Comparison of ENCODE assay signal across 8 cellular contexts in genomic region chr1:109985251-109986053, GRCh38. TPM values are rescaled to one million over a fixed set of nuclear protein-coding genes. Genes with fewer than 3 reads are reported as not detected.
DNase-seq lines count a peak whose midpoint lies in the region; TF ChIP-seq lines count a peak whose summit lies in the region.

No MANE protein-coding gene starts in this region.

- no peaks in the 10 kb centered on the region for H3K27me3 ChIP-seq in HAP-1 (ENCODE audit: low read depth)
- no peaks in the 10 kb centered on the region for H3K27me3 ChIP-seq in SU-DHL-6 (ENCODE audit: low read length)
- H3K27me3 ChIP-seq in rectal smooth muscle tissue (ENCODE audit: control insufficient read depth, insufficient read depth, low read length), result no peaks in the 10 kb centered on the region

- no peaks in the 10 kb centered on the region for H3K9me2 ChIP-seq in SU-DHL-6 (replicated peaks; ENCODE audit: insufficient read depth, low read length)

- H4K20me1 ChIP-seq in SU-DHL-6 (ENCODE audit: low read depth, low read length), result no peaks in the 10 kb centered on the region

- peaks cover 16% of the 10 kb centered on the region for H3K4me1 ChIP-seq in HAP-1
- H3K4me1 ChIP-seq in rectal smooth muscle tissue (ENCODE audit: control insufficient read depth, insufficient read depth, low read length), result peaks cover 19% of the 10 kb centered on the region

- peaks cover 32% of the 10 kb centered on the region for H3K79me2 ChIP-seq in SU-DHL-6 (ENCODE audit: insufficient read depth, low read length)

- H3K27ac ChIP-seq in SU-DHL-6 (ENCODE audit: low read depth, low read length) (no peak overlapping the region), rectal smooth muscle tissue (ENCODE audit: low read depth, low read length) (peak overlapping the region; percentile 97)

- H3K36me3 ChIP-seq in HAP-1 (replicated peaks) (peaks cover 19% of the 10 kb centered on the region), SU-DHL-6 (ENCODE audit: low read length) (no peaks in the 10 kb centered on the region; the same call in 1 of the 2 replicates), rectal smooth muscle tissue (ENCODE audit: control insufficient read depth, insufficient read depth, low read length) (no peaks in the 10 kb centered on the region)

- H3K4me2 ChIP-seq in SU-DHL-6 (ENCODE audit: low read depth, low read length, poor library complexity, severe bottlenecking), result peak overlapping the region; percentile 75

- in situ Hi-C loops in HAP-1 (cut with MboI; ENCODE audit: low sequenced_read_pairs), result loop anchor here (10.0 kb wide), 2 partner anchors 331 to 441 kb away; partner anchors contain the start of genes GNAI3 and GSTM4

- H3K9ac ChIP-seq in SU-DHL-6 (ENCODE audit: low read length) (peak overlapping the region; percentile 94), rectal smooth muscle tissue (ENCODE audit: low read length) (peak overlapping the region; percentile 74)

- H3F3A ChIP-seq in SU-DHL-6 (ENCODE audit: insufficient read depth), result 0 out of 2 replicates have a peak, but pooled peaks cover 4% of the 10 kb centered on the region

- no peaks in the 10 kb centered on the region for H3K9me3 ChIP-seq in HAP-1
- H3K9me3 ChIP-seq in SU-DHL-6 (ENCODE audit: insufficient read depth, low read length), result no peaks in the 10 kb centered on the region

- peak overlapping the region; percentile 88 for H2AFZ ChIP-seq in SU-DHL-6 (ENCODE audit: low read depth, low read length, severe bottlenecking)

- TF ChIP-seq CTCF in SU-DHL-6 (IDR thresholded peaks at IDR 0.05; ENCODE audit: insufficient read depth, low read length, poor library complexity, severe bottlenecking) (no peak), fibroblast of villous mesenchyme (IDR thresholded peaks at IDR 0.05; ENCODE audit: insufficient read depth, low read depth, low read length) (no peak)

- peak overlapping the region; percentile 71 for H3K4me3 ChIP-seq in HAP-1
- H3K4me3 ChIP-seq in SU-DHL-6 (ENCODE audit: insufficient read depth, low read length, poor library complexity, severe bottlenecking), result peak overlapping the region; percentile 62
- H3K4me3 ChIP-seq in fibroblast of villous mesenchyme (ENCODE audit: low read depth, low read length), result peak overlapping the region; percentile 65
- peak overlapping the region; percentile 73 for H3K4me3 ChIP-seq in rectal smooth muscle tissue (ENCODE audit: low read length)

- peak in 1 of 2 experiments; percentile 23 for DNase-seq in HAP-1 (ENCODE audit: low spot score in 2 of 2)
- DNase-seq in fibroblast of villous mesenchyme (ENCODE audit: low read depth), result no peak
- no peak for DNase-seq in UCSD-AML1 (lab: John Stamatoyannopoulos, UW; ENCODE audit: unreplicated experiment)
- DNase-seq in stimulated activated CD4-positive, alpha-beta T cell treated with anti-CD3 and anti-CD28 coated beads, Interleukin-1b, Interleukin-23, amount 100 ng/mL, for 48 hours, result no peak
- no peak for DNase-seq in NCI-H1694 (lab: John Stamatoyannopoulos, UW)
- DNase-seq in stimulated activated CD4-positive, alpha-beta T cell treated with anti-CD3 and anti-CD28 coated beads, Interleukin-4, amount 100 ng/mL, for 4 hours, result no peak

RNA-seq across cellular contexts. Expression of gene AHCYL1, which starts 0.9 kb away (rescaled TPM):
- total RNA-seq in fibroblast of villous mesenchyme, result 49.0 and 66.9 TPM in 2 replicates

RNA-seq across cellular contexts. Expression of gene STRIP1, which starts 49.0 kb away (rescaled TPM):
- 48.3 and 52.2 TPM in 2 replicates for total RNA-seq in fibroblast of villous mesenchyme
